ENCODE assay signal across 25 cellular contexts in genomic region chr7:129642871-129643515, GRCh38. TPM values are rescaled to one million over a fixed set of nuclear protein-coding genes. Genes with fewer than 3 reads are reported as not detected.
DNase-seq lines count a peak whose midpoint lies in the region; ATAC-seq, FAIRE-seq and TF ChIP-seq lines count a peak whose summit lies in the region.
"Had no signal": no experiment of that assay in that cellular context is flagged by ENCODE, and none has a peak within 500 bp of the region (broad histone marks: within the 10 kb centered on the region; RNA-seq: fewer than 3 reads in every experiment).

No MANE protein-coding gene starts in this region.

- H3K27ac ChIP-seq in ACC112 (ENCODE audit: low read depth, low read length) (no peak overlapping the region), K562 (ENCODE audit: extremely low read depth, low read depth, low read length) (no peak overlapping the region), neural progenitor cell (peak overlapping the region; percentile 47), coronary artery (no peak overlapping the region)
- H3K27ac ChIP-seq: body of pancreas, colonic mucosa, Peyer's patch, SK-N-MC had no signal

- TF ChIP-seq RAD21 in K562 (CRISPR knock-in tag; conservative IDR thresholded peaks at IDR 0.05 in 1 of 2, IDR thresholded peaks at IDR 0.05 in 1 of 2): no peak

- H4K20me1 ChIP-seq in K562 (replicated peaks; ENCODE audit: control insufficient read depth, insufficient read depth, low read length) (0 out of 2 replicates have a peak, but pooled peaks cover 5% of the 10 kb centered on the region), neural progenitor cell (ENCODE audit: low read depth) (peaks cover 55% of the 10 kb centered on the region)

- peaks cover 40% of the 10 kb centered on the region for H3F3A ChIP-seq in neural progenitor cell (ENCODE audit: low read depth)

- H3K4me3 Mint-ChIP-seq in neural progenitor cell: no peak overlapping the region
- H3K4me3 Mint-ChIP-seq: activated B cell treated with CpG ODN at 0.5 μM for 24 hours; CD4-positive, CD25-positive, alpha-beta regulatory T cell; mesothelial cell of epicardium; nephron had no signal

- CTCF ChIA-PET in K562 (lab: Yijun Ruan, JAX; ENCODE audit: low intra/inter-chr PET ratio): interaction anchor here (0.7 to 3.0 kb wide), 4 partner anchors 171 to 707 kb away, joined by 3 to 30 read pairs (median 12); no protein-coding TSS in a partner anchor

- TF ChIP-seq CTCF in K562 (IDR thresholded peaks at IDR 0.05 in 2 of 3, conservative IDR thresholded peaks at IDR 0.05 in 1 of 3; ENCODE audit: insufficient read depth in 2 of 3, low read depth in 1 of 3, low read length in 3 of 3): no peak
- TF ChIP-seq CTCF in neural progenitor cell (IDR thresholded peaks at IDR 0.05): no peak
- TF ChIP-seq CTCF in coronary artery (IDR thresholded peaks at IDR 0.05): no peak

- H3K9ac ChIP-seq in K562 (ENCODE audit: insufficient read depth in 1 of 2, low read depth in 2 of 2, low read length in 2 of 2): no peak overlapping the region
- H3K9ac ChIP-seq in neural progenitor cell: no peak overlapping the region

- no peak for FAIRE-seq in K562 (lab: Jason Lieb, UNC)
- FAIRE-seq: small intestine, urothelium cell line had no signal

- peaks cover 23% of the 10 kb centered on the region for H3K4me1 Mint-ChIP-seq in neural progenitor cell
- H3K4me1 Mint-ChIP-seq: mesothelial cell of epicardium had no signal

- H3K4me3 ChIP-seq in ACC112 (ENCODE audit: low read depth, low read length) (peak overlapping the region; percentile 64; the same call in 1 of the 2 replicates), K562 (no peak overlapping the region), neural progenitor cell (no peak overlapping the region), coronary artery (no peak overlapping the region)
- H3K4me3 ChIP-seq: body of pancreas, colonic mucosa, Peyer's patch, SK-N-MC had no signal

- DNase-seq in NCI-H1048 (lab: John Stamatoyannopoulos, UW) (peak; percentile 20), K562 (ENCODE audit: extremely low read depth in 1 of 4, low spot score in 3 of 4) (no peak), neural progenitor cell (ENCODE audit: low spot score) (peak; percentile 34), coronary artery (ENCODE audit: low spot score) (no peak), NCI-H1930 (lab: John Stamatoyannopoulos, UW) (no peak)
- DNase-seq: activated B cell treated with CpG ODN at 0.5 μM for 24 hours; activated CD8-positive, alpha-beta memory T cell treated with anti-CD3 and anti-CD28 coated beads for 24 hours; activated T-cell treated with anti-CD3 and anti-CD28 coated beads, Interleukin-2, amount 50 U/mL, for 48 hours; body of pancreas; CD4-positive, CD25-positive, alpha-beta regulatory T cell; colonic mucosa; MV-4-11; NCI-H2171; NCI-H748 treated with DMSO at 0.1 percent for 48 hours; Peyer's patch; small intestine; stimulated activated CD4-positive, alpha-beta T cell treated with anti-CD3 and anti-CD28 coated beads, Interleukin-4, amount 100 ng/mL, for 4 hours had no signal

- H3K27me3 ChIP-seq in ACC112 (ENCODE audit: insufficient read depth, low read length) (no peaks in the 10 kb centered on the region), K562 (ENCODE audit: control insufficient read depth in 2 of 2, insufficient read depth in 2 of 2, low read length in 2 of 2) (no peaks in the 10 kb centered on the region), neural progenitor cell (no peaks in the 10 kb centered on the region)
- H3K27me3 ChIP-seq: body of pancreas, colonic mucosa, Peyer's patch had no signal

- no peaks in the 10 kb centered on the region for H3K9me3 Mint-ChIP-seq in neural progenitor cell
- H3K9me3 Mint-ChIP-seq: activated B cell treated with CpG ODN at 0.5 μM for 24 hours; activated naive CD4-positive, alpha-beta T cell treated with anti-CD3 and anti-CD28 coated beads, Interleukin-2, amount 50 U/mL, for 72 hours; CD4-positive, CD25-positive, alpha-beta regulatory T cell; mesothelial cell of epicardium; nephron had no signal

- H3K4me2 ChIP-seq in K562 (ENCODE audit: insufficient read depth, low read length) (no peak overlapping the region), neural progenitor cell (peak overlapping the region; percentile 1)

- in situ Hi-C loops in K562 (cut with MboI): loop anchor here (5.0 to 25.0 kb wide), 2 partner anchors 281 to 426 kb away; no protein-coding TSS in a partner anchor

- H3K4me1 ChIP-seq in ACC112 (ENCODE audit: control insufficient read depth, insufficient read depth, low read length, unreplicated experiment) (peaks cover 13% of the 10 kb centered on the region), K562 (replicated peaks in 1 of 2; ENCODE audit: control insufficient read depth in 2 of 2, insufficient read depth in 2 of 2, low read length in 2 of 2) (no peaks in the 10 kb centered on the region), neural progenitor cell (peaks cover 32% of the 10 kb centered on the region)
- H3K4me1 ChIP-seq: body of pancreas, colonic mucosa, Peyer's patch had no signal

- POLR2A ChIA-PET in K562 (lab: Yijun Ruan, JAX): interaction anchor here (0.6 to 1.0 kb wide), 3 partner anchors 172 to 370 kb away, joined by 3 to 5 read pairs (median 3); no protein-coding TSS in a partner anchor

- TSS peak; percentile 25 for BruUV-seq in K562 (replicated peaks; lab: Mats Ljungman, UMichigan)

- H3K36me3 ChIP-seq in ACC112 (ENCODE audit: insufficient read depth, low read length) (no peaks in the 10 kb centered on the region), K562 (ENCODE audit: control insufficient read depth, insufficient read depth, low read length) (no peaks in the 10 kb centered on the region), neural progenitor cell (no peaks in the 10 kb centered on the region)
- H3K36me3 ChIP-seq: colonic mucosa, Peyer's patch had no signal

- H3K79me2 ChIP-seq in ACC112 (ENCODE audit: control insufficient read depth, insufficient read depth, low read length, unreplicated experiment): peaks cover 10% of the 10 kb centered on the region
- peaks cover 4% of the 10 kb centered on the region; the same call in 1 of the 3 replicates for H3K79me2 ChIP-seq in K562 (ENCODE audit: control insufficient read depth, insufficient read depth, low read length)
- peaks cover 91% of the 10 kb centered on the region for H3K79me2 ChIP-seq in neural progenitor cell (ENCODE audit: low read depth)

- no peak for TF ChIP-seq EP300 in K562 (IDR thresholded peaks at IDR 0.05; ENCODE audit: low read length)

- H3K27ac Mint-ChIP-seq in neural progenitor cell: no peak overlapping the region
- H3K27ac Mint-ChIP-seq: activated B cell treated with CpG ODN at 0.5 μM for 24 hours, mesothelial cell of epicardium, nephron had no signal

- no peaks in the 10 kb centered on the region for H3K27me3 Mint-ChIP-seq in neural progenitor cell (ENCODE audit: insufficient read depth, low read depth)
- H3K27me3 Mint-ChIP-seq: activated B cell treated with CpG ODN at 0.5 μM for 24 hours; CD4-positive, CD25-positive, alpha-beta regulatory T cell had no signal

- H3K36me3 Mint-ChIP-seq in neural progenitor cell: peaks cover 4% of the 10 kb centered on the region

- no peak for TF ChIP-seq POLR2A in K562 (conservative IDR thresholded peaks at IDR 0.05)
- TF ChIP-seq POLR2A in GM18505 (IDR thresholded peaks at IDR 0.05; ENCODE audit: borderline replicate concordance, extremely low read depth, insufficient read depth, insufficient read length): no peak

- H2AFZ ChIP-seq in ACC112 (ENCODE audit: low read length, unreplicated experiment) (no peak overlapping the region), K562 (ENCODE audit: low read depth, low read length) (no peak overlapping the region), neural progenitor cell (replicated peaks) (no peak overlapping the region)

- H3K9me3 ChIP-seq in K562 (replicated peaks; ENCODE audit: control insufficient read depth, insufficient read depth, low read depth, low read length) (no peaks in the 10 kb centered on the region), neural progenitor cell (ENCODE audit: low read depth) (no peaks in the 10 kb centered on the region)
- H3K9me3 ChIP-seq: body of pancreas, colonic mucosa, Peyer's patch had no signal

- no peak for ATAC-seq in K562
- no peak for ATAC-seq in GM18505 (IDR thresholded peaks at IDR 0.05; ENCODE audit: unreplicated experiment)
- no peak for ATAC-seq in HG03196 (IDR thresholded peaks at IDR 0.05; ENCODE audit: unreplicated experiment)
- ATAC-seq: activated naive CD4-positive, alpha-beta T cell treated with anti-CD3 and anti-CD28 coated beads, Interleukin-2, amount 50 U/mL, for 72 hours; body of pancreas had no signal

- H3K9me1 ChIP-seq in K562 (ENCODE audit: control insufficient read depth, insufficient read depth, low read length): no peaks in the 10 kb centered on the region

- intact Hi-C loops in K562 (cut with micrococcal nuclease): no loop called here

- 62% methylated on average over 4 of the region's 4 CpGs for WGBS in K562 (ENCODE audit: insufficient coverage, low coverage, missing lambda C conversion rate)

TF ChIP-seq in K562, 482 proteins besides CTCF, POLR2A, EP300 and RAD21 (continues in another document):
- no peak for TF ChIP-seq NFE2 (IDR thresholded peaks at IDR 0.05; ENCODE audit: low read depth)

RNA-seq across cellular contexts. Expression of gene NRF1, which starts 31.5 kb away (rescaled TPM):
- 82.6 and 84.4 TPM in 2 replicates for total RNA-seq in K562 (2011; cell fraction: chromatin; rRNA removed; ENCODE audit: low replicate concordance)
- 37.0 and 42.8 TPM in 2 replicates for total RNA-seq in K562 (2011; cell fraction: nucleolus; rRNA removed)
- 60.8 and 84.7 TPM in 2 replicates for total RNA-seq in K562 (2011; cell fraction: nucleoplasm; rRNA removed)
- total RNA-seq in K562 (2014; rRNA removed): 16.2 and 17.5 TPM in 2 replicates
- 17.8 and 18.5 TPM in 2 replicates for total RNA-seq in K562 (2014; rRNA removed; fragmentation: Illumina TruSeq; extraction: Trizol)
- 17.6 and 20.3 TPM in 2 replicates for total RNA-seq in K562 (2015; rRNA removed; fragmentation: Illumina TruSeq; extraction: Trizol)
- total RNA-seq in K562 (2021): 20.9 and 22.6 TPM in 2 replicates
- polyA plus RNA-seq in K562 (2011; rRNA removed): 28.8 and 29.4 TPM in 2 replicates
- 20.4 and 25.5 TPM in 2 replicates for polyA plus RNA-seq in K562 (2011; cell fraction: cytosol; rRNA removed)
- 31.6 and 40.0 TPM in 2 replicates for polyA plus RNA-seq in K562 (2011; cell fraction: nucleus; rRNA removed)
- polyA plus RNA-seq in K562 (2012): 13.5 and 18.1 TPM in 2 replicates
- 19.9 and 24.3 TPM in 2 replicates for polyA plus RNA-seq in K562 (2014; fragmentation: Illumina TruSeq; extraction: Trizol)
- 1 to 10 TPM; 8.6 to 8.9 TPM for polyA plus RNA-seq in K562 (2014; fragmentation: Nextera tagmentation; extraction: Ambion mirVana)
- polyA plus RNA-seq in K562 (2014; rRNA removed): 20.8 and 25.0 TPM in 2 replicates
- polyA minus RNA-seq in K562 (2011; rRNA and poly(A)+ RNA removed): 44.2 and 48.6 TPM in 2 replicates
- 16.7 and 17.8 TPM in 2 replicates for polyA minus RNA-seq in K562 (2011; cell fraction: cytosol; rRNA and poly(A)+ RNA removed)
- 24.8 and 35.5 TPM in 2 replicates for polyA minus RNA-seq in K562 (2011; cell fraction: nucleus; rRNA and poly(A)+ RNA removed)
- total RNA-seq in neural progenitor cell (ENCODE audit: low replicate concordance): 22.9 and 24.3 TPM in 2 replicates

Comparison
In these comparisons a context has a peak if more than half of its experiments do, and no peak if none do; other contexts are left out.
1. DNase-seq: peak in NCI-H1048 (single experiment) and neural progenitor cell (single experiment); none in K562 (0 of 4), coronary artery (single experiment) and NCI-H1930 (0 of 2).